Comparison of ENCODE assay signal across 32 cellular contexts in the genomic region with DNA sequence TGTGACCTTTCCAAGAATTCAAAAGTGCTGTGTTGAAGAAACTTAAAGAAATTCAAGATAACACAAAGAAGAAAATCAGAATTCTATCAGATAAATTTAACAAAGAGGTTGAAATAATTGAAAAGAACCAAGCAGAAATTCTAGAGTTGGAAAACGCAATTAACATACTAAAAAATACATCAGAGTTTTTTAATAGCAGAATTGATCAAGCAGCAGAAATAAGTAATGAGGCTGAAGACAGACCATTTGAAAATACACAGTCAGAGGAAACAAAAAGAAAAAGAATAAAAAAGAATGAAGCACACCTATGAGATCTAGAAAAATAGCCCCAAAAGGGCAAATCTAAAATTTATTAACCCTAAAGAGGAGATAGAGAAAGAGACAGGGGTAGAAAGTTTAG.
"Had no signal": no experiment of that assay in that cellular context is flagged by ENCODE, and none has a peak within 500 bp of the region (broad histone marks: within the 10 kb centered on the region; RNA-seq: fewer than 3 reads in every experiment).

No MANE protein-coding gene starts in this region.

- H3K9me3 ChIP-seq: MG63 had no signal

- H3K27me3 ChIP-seq: MG63 had no signal

- DNase-seq: Kasumi-1, MG63, MM.1S, MV-4-11, NCI-H1048, NCI-H1092, NCI-H1092 treated with DMSO at 0.1 percent for 48 hours, NCI-H1105, NCI-H1105 treated with DMSO at 0.1 percent for 48 hours, NCI-H1417, NCI-H1417 treated with DMSO at 0.1 percent for 48 hours, NCI-H1436, NCI-H1436 treated with DMSO at 0.1 percent for 48 hours, NCI-H146, NCI-H1694, NCI-H1694 treated with DMSO at 0.1 percent for 48 hours, NCI-H187, NCI-H187 treated with DMSO at 0.1 percent for 48 hours, NCI-H2029, NCI-H2029 treated with DMSO at 0.1 percent for 48 hours, NCI-H2081, NCI-H2081 treated with DMSO at 0.1 percent for 48 hours, NCI-H2107, NCI-H2171, NCI-H2171 treated with DMSO at 0.1 percent for 48 hours, NCI-H2227 treated with DMSO at 0.1 percent for 48 hours, NCI-H226, NCI-H345, NCI-H446, NCI-H446 treated with DMSO at 0.1 percent for 48 hours, NCI-H510A, NCI-H510A treated with DMSO at 0.1 percent for 48 hours had no signal

- H3K4me3 ChIP-seq: MG63 had no signal

- H3K36me3 ChIP-seq: MG63 had no signal
